In genomic region chr5:150778517-150779396, GRCh38 we compare ENCODE assay signal across 8 cellular contexts. TPM values are rescaled to one million over a fixed set of nuclear protein-coding genes. Genes with fewer than 3 reads are reported as not detected.
DNase-seq lines count a peak whose midpoint lies in the region; TF ChIP-seq lines count a peak whose summit lies in the region.

A gene with protein sequence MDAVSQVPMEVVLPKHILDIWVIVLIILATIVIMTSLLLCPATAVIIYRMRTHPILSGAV (plus strand): TSS chr5:150778757. CDS start chr5:150795441, 16,684 bp downstream.

- H3F3A ChIP-seq in SK-N-SH (replicated peaks; ENCODE audit: insufficient read depth) = peaks cover 26% of the 10 kb centered on the region

- H3K27ac ChIP-seq in HL-60 (replicated peaks) = peak within 1 kb of the TSS; percentile 85
- peak within 1 kb of the TSS; percentile 81 to 83 for H3K27ac ChIP-seq in SK-N-SH (ENCODE audit: low read depth in 2 of 2, low read length in 1 of 2)

- DNase-seq in NCI-H2081 (lab: John Stamatoyannopoulos, UW) (peak; percentile 27 to 50), NCI-H2081 treated with DMSO at 0.1 percent for 48 hours (lab: John Stamatoyannopoulos, UW) (no peak), HL-60 (ENCODE audit: low read depth in 1 of 2, low spot score in 1 of 2) (peak; percentile 63 to 84), SK-N-SH (peak; percentile 86), glomerular visceral epithelial cell (ENCODE audit: extremely low spot score) (peak; percentile 80), nucleus accumbens (lab: John Stamatoyannopoulos, UW) (peak in 35 of 56 donors; percentile 12 to 67 (median 29)), ureter (ENCODE audit: low spot score) (peak; percentile 87)
- DNase-seq in activated naive CD4-positive, alpha-beta T cell treated with anti-CD3 and anti-CD28 coated beads, Interleukin-2, amount 50 U/mL, for 16 hours = peak; percentile 73

- TF ChIP-seq CTCF in HL-60 (IDR thresholded peaks at IDR 0.05; ENCODE audit: insufficient read depth, low read length) (peak; percentile 11), SK-N-SH (IDR thresholded peaks at IDR 0.05) (peak; percentile 60)

- POLR2A ChIA-PET in SK-N-SH (lab: Yijun Ruan, JAX) = interaction anchor here (0.8 to 2.1 kb wide), 6 partner anchors 18 to 189 kb away, joined by 3 to 13 read pairs (median 4); partner anchors contain the start of genes DCTN4 and RBM22

- TF ChIP-seq EP300 in SK-N-SH (IDR thresholded peaks at IDR 0.05; ENCODE audit: borderline replicate concordance in 1 of 2, low read depth in 1 of 2, low read length in 1 of 2) = peak in 1 of 2 experiments; percentile 50; a peak in 1 of 4 replicates

- 4% methylated on average over 37 of the region's 59 CpGs for WGBS in SK-N-SH (ENCODE audit: low lambda C conversion rate)

- peaks cover 0 to 5% of the 10 kb centered on the region in 2 experiments for H3K36me3 ChIP-seq in SK-N-SH (replicated peaks in 1 of 2; ENCODE audit: control insufficient read depth in 1 of 2, insufficient read depth in 2 of 2, low read length in 1 of 2)

- H2AFZ ChIP-seq in SK-N-SH (ENCODE audit: low read depth) = peak within 1 kb of the TSS; percentile 87

- H3K9me3 ChIP-seq in SK-N-SH = no peaks in the 10 kb centered on the region

- no peaks in the 10 kb centered on the region for H3K9me2 ChIP-seq in SK-N-SH

- TF ChIP-seq RAD21 in SK-N-SH (IDR thresholded peaks at IDR 0.05; ENCODE audit: low read length) = peak; percentile 80

- H3K4me3 ChIP-seq in HL-60 (replicated peaks; ENCODE audit: insufficient read depth, low read length) (peak within 1 kb of the TSS; percentile 93), SK-N-SH (ENCODE audit: low read depth in 2 of 2, low read length in 1 of 2) (peak within 1 kb of the TSS; percentile 85 to 91)

- no peaks in the 10 kb centered on the region for H3K27me3 ChIP-seq in HL-60 (ENCODE audit: insufficient read depth, poor library complexity, severe bottlenecking)
- H3K27me3 ChIP-seq in SK-N-SH (ENCODE audit: insufficient read depth) = no peaks in the 10 kb centered on the region

- peaks cover 16 to 50% of the 10 kb centered on the region in 2 experiments; a peak in 3 of 4 replicates for H3K4me1 ChIP-seq in SK-N-SH (ENCODE audit: control insufficient read depth in 1 of 2, insufficient read depth in 2 of 2, low read depth in 1 of 2, low read length in 1 of 2)

- CTCF ChIA-PET in SK-N-SH (lab: Yijun Ruan, JAX) = interaction anchor here (0.6 to 5.3 kb wide), 30 partner anchors 9 to 635 kb away, joined by 3 to 51 read pairs (median 4); partner anchors contain the start of genes DCTN4, IRGM and RBM22

- peaks cover 44% of the 10 kb centered on the region for H3K79me2 ChIP-seq in SK-N-SH (ENCODE audit: insufficient read depth)

- peak within 1 kb of the TSS; percentile 86 for H3K4me2 ChIP-seq in SK-N-SH

- H4K20me1 ChIP-seq in SK-N-SH (ENCODE audit: insufficient read depth) = no peaks in the 10 kb centered on the region

- H3K9ac ChIP-seq in SK-N-SH = peak within 1 kb of the TSS; percentile 83

TF ChIP-seq in SK-N-SH, 30 proteins besides CTCF, POLR2A, EP300 and RAD21:
- TF ChIP-seq SMC3 (IDR thresholded peaks at IDR 0.05; ENCODE audit: low read depth, low read length) (peak; percentile 67), GABPA (IDR thresholded peaks at IDR 0.05; ENCODE audit: low read depth) (peak; percentile 24; the same call in 1 of the 2 replicates), TCF12 (IDR thresholded peaks at IDR 0.05) (no peak), FOXM1 (IDR thresholded peaks at IDR 0.05; ENCODE audit: low read depth) (no peak), MXI1 (IDR thresholded peaks at IDR 0.05; ENCODE audit: low read depth, low read length) (peak; percentile 35; the same call in 1 of the 2 replicates), NFIC (IDR thresholded peaks at IDR 0.05; ENCODE audit: borderline replicate concordance) (0 out of 2 replicates have a peak, but pooled peaks have one; percentile 12), TAF1 (IDR thresholded peaks at IDR 0.05; ENCODE audit: borderline replicate concordance, low read depth, low read length) (peak; percentile 72), POLR2AphosphoS5 (IDR thresholded peaks at IDR 0.05; ENCODE audit: low read depth, low read length) (peak; percentile 39; the same call in 1 of the 2 replicates), CHD2 (IDR thresholded peaks at IDR 0.05; ENCODE audit: low read length, partially characterized antibody) (peak; percentile 26), RXRA (IDR thresholded peaks at IDR 0.05; ENCODE audit: borderline replicate concordance, low read depth) (no peak), MAX (IDR thresholded peaks at IDR 0.05; ENCODE audit: low read depth) (peak; percentile 69), SIN3A (IDR thresholded peaks at IDR 0.05; ENCODE audit: borderline replicate concordance, low read depth, low read length) (peak; percentile 54; the same call in 1 of the 2 replicates), YY1 (IDR thresholded peaks at IDR 0.05; ENCODE audit: low read depth) (no peak), JUND (IDR thresholded peaks at IDR 0.05) (no peak), TEAD4 (IDR thresholded peaks at IDR 0.05; ENCODE audit: borderline replicate concordance, insufficient read depth) (peak; percentile 76; the same call in 1 of the 2 replicates), USF2 (IDR thresholded peaks at IDR 0.05; ENCODE audit: borderline replicate concordance, low read depth, low read length) (no peak)
- TF ChIP-seq, protein P1, sequence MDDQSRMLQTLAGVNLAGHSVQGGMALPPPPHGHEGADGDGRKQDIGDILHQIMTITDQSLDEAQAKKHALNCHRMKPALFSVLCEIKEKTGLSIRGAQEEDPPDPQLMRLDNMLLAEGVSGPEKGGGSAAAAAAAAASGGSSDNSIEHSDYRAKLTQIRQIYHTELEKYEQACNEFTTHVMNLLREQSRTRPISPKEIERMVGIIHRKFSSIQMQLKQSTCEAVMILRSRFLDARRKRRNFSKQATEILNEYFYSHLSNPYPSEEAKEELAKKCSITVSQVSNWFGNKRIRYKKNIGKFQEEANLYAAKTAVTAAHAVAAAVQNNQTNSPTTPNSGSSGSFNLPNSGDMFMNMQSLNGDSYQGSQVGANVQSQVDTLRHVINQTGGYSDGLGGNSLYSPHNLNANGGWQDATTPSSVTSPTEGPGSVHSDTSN (IDR thresholded peaks at IDR 0.05) = no peak
- TF ChIP-seq, protein P2, sequence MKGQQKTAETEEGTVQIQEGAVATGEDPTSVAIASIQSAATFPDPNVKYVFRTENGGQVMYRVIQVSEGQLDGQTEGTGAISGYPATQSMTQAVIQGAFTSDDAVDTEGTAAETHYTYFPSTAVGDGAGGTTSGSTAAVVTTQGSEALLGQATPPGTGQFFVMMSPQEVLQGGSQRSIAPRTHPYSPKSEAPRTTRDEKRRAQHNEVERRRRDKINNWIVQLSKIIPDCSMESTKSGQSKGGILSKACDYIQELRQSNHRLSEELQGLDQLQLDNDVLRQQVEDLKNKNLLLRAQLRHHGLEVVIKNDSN (IDR thresholded peaks at IDR 0.05; ENCODE audit: borderline replicate concordance, low read depth) = no peak
- TF ChIP-seq, protein P3, sequence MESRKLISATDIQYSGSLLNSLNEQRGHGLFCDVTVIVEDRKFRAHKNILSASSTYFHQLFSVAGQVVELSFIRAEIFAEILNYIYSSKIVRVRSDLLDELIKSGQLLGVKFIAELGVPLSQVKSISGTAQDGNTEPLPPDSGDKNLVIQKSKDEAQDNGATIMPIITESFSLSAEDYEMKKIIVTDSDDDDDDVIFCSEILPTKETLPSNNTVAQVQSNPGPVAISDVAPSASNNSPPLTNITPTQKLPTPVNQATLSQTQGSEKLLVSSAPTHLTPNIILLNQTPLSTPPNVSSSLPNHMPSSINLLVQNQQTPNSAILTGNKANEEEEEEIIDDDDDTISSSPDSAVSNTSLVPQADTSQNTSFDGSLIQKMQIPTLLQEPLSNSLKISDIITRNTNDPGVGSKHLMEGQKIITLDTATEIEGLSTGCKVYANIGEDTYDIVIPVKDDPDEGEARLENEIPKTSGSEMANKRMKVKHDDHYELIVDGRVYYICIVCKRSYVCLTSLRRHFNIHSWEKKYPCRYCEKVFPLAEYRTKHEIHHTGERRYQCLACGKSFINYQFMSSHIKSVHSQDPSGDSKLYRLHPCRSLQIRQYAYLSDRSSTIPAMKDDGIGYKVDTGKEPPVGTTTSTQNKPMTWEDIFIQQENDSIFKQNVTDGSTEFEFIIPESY (IDR thresholded peaks at IDR 0.05; ENCODE audit: borderline replicate concordance, low read depth) = no peak

RNA-seq across cellular contexts. Expression of the gene that starts here (rescaled TPM):
- 39.9 and 44.8 TPM in 2 replicates for polyA plus RNA-seq in SK-N-SH (2012; rRNA removed)
- polyA plus RNA-seq in SK-N-SH (2012; cell fraction: cytosol; rRNA removed) = 51.4 and 54.9 TPM in 2 replicates
- polyA plus RNA-seq in SK-N-SH (2012; cell fraction: nucleus; rRNA removed) = 18.3 and 21.5 TPM in 2 replicates
- total RNA-seq in ureter = 23.1 TPM
